Comparison of ENCODE assay signal across 25 cellular contexts in genomic region chr3:132758740-132759139, GRCh38.
"Had no signal": no experiment of that assay in that cellular context is flagged by ENCODE, and none has a peak within 500 bp of the region (broad histone marks: within the 10 kb centered on the region; RNA-seq: fewer than 3 reads in every experiment).

No MANE protein-coding gene starts in this region.

- H3K27me3 ChIP-seq: neutrophil, pancreas, right lobe of liver, sigmoid colon, stomach, thyroid gland, tibial nerve, upper lobe of left lung, vagina had no signal

- H3K27ac ChIP-seq: neutrophil, pancreas, psoas muscle, right lobe of liver, sigmoid colon, stomach, thoracic aorta, thyroid gland, tibial nerve, upper lobe of left lung, vagina had no signal

- H3K9me3 ChIP-seq: neutrophil, pancreas, psoas muscle, right lobe of liver, sigmoid colon, stomach, thoracic aorta, thyroid gland, tibial nerve, upper lobe of left lung, vagina had no signal

- ATAC-seq: natural killer cell treated with Interleukin-12 subunit alpha and Interleukin-12 subunit beta and Interleukin-15 and Interleukin-18, amount 100 ng/mL, for 72 hours; pancreas; psoas muscle; right cardiac atrium; right lobe of liver; stimulated activated effector memory CD8-positive, alpha-beta T cell treated with anti-CD3 and anti-CD28 coated beads, Interleukin-12 subunit alpha, Interleukin-12 subunit beta, amount 100 ng/mL, for 72 hours; stimulated activated naive B cell treated with anti-CD40 and anti-IgM and Interleukin-4, amounts not matched to agents 10 μg/mL and 1 μg/mL and 100 μg/mL, for 72 hours had no signal

- H3K36me3 ChIP-seq: neutrophil, pancreas, right lobe of liver, sigmoid colon, stomach, thoracic aorta, thyroid gland, tibial nerve, upper lobe of left lung, vagina had no signal

- H3K4me3 ChIP-seq: pancreas, psoas muscle, right lobe of liver, sigmoid colon, stomach, thoracic aorta, thyroid gland, tibial nerve, upper lobe of left lung, vagina had no signal

- DNase-seq: nephron progenitor cell; nucleus accumbens; pancreas; psoas muscle; right cardiac atrium; right lobe of liver; sigmoid colon; small intestine; stimulated activated CD4-positive, alpha-beta T cell treated with anti-CD3 and anti-CD28 coated beads, Interleukin-15, amount 100 ng/mL, for 24 hours; stimulated activated CD4-positive, alpha-beta T cell treated with anti-CD3 and anti-CD28 coated beads, Interleukin-2, amount 100 ng/mL, for 24 hours; stimulated activated CD4-positive, alpha-beta T cell treated with anti-CD3 and anti-CD28 coated beads, Interleukin-2, amount 100 ng/mL, for 48 hours; stimulated activated CD4-positive, alpha-beta T cell treated with anti-CD3 and anti-CD28 coated beads, Interleukin-4, amount 100 ng/mL, for 24 hours; stimulated activated naive B cell treated with anti-CD40 and anti-IgM and Interleukin-4, amounts not matched to agents 10 μg/mL and 1 μg/mL and 100 μg/mL, for 72 hours; stimulated activated naive CD4-positive, alpha-beta T cell treated with Interleukin-2 at 50 U/mL for 16 hours; stomach; thyroid gland; trophoblast cell; upper lobe of left lung had no signal

- FAIRE-seq: pancreas, small intestine, urothelium cell line had no signal

- H3K4me1 ChIP-seq: pancreas, psoas muscle, right lobe of liver, sigmoid colon, stomach, thyroid gland, tibial nerve, upper lobe of left lung, vagina had no signal
